In the genomic region with DNA sequence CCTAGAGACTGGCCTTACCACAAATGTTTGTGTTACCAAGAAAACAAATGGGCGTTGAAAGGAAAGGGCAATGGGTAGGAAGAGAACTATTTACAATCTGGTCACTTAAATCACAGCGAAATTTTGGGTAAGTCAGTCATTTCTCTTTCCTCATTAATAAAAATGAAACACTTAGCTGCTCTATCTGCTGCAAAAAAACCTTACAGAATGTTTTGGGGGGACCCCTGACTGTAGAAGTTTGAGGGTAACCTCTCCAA, we compare ENCODE assay signal across 7 cellular contexts. TPM values are rescaled to one million over a fixed set of nuclear protein-coding genes. Genes with fewer than 3 reads are reported as not detected.
DNase-seq lines count a peak whose midpoint lies in the region; ATAC-seq and TF ChIP-seq lines count a peak whose summit lies in the region.

No MANE protein-coding gene starts in this region.

- H3K4me3 ChIP-seq in HL-60 (replicated peaks; ENCODE audit: insufficient read depth, low read length) (peak overlapping the region; percentile 99), iPS-11a (ENCODE audit: low read depth, low read length) (peak overlapping the region; percentile 50)

- H3K36me3 Mint-ChIP-seq in activated CD4-positive, alpha-beta memory T cell treated with anti-CD3 and anti-CD28 coated beads, Interleukin-2, amount 10 ng/mL, durations not matched to agents 7 days and 5 days (ENCODE audit: low read depth), result peaks cover 18% of the 10 kb centered on the region
- peaks cover 9 to 15% of the 10 kb centered on the region in 2 donors for H3K36me3 Mint-ChIP-seq in stimulated activated naive B cell treated with anti-CD40 and anti-IgM and Interleukin-4, amounts not matched to agents 10 μg/mL and 1 μg/mL and 100 μg/mL, for 72 hours

- CTCF ChIA-PET in activated CD4-positive, alpha-beta memory T cell treated with anti-CD3 and anti-CD28 coated beads, Interleukin-2, amount 10 ng/mL, durations not matched to agents 7 days and 5 days (lab: Charles Lee), result interaction anchor here (0.7 to 4.1 kb wide), 4 partner anchors 12 to 89 kb away, joined by 3 to 22 read pairs (median 6); no protein-coding TSS in a partner anchor

- H3K27me3 Mint-ChIP-seq in activated CD4-positive, alpha-beta memory T cell treated with anti-CD3 and anti-CD28 coated beads, Interleukin-2, amount 10 ng/mL, durations not matched to agents 7 days and 5 days, result no peaks in the 10 kb centered on the region
- H3K27me3 Mint-ChIP-seq in stimulated activated naive B cell treated with anti-CD40 and anti-IgM and Interleukin-4, amounts not matched to agents 10 μg/mL and 1 μg/mL and 100 μg/mL, for 72 hours, result no peaks in the 10 kb centered on the region

- TF ChIP-seq CTCF in HL-60 (IDR thresholded peaks at IDR 0.05; ENCODE audit: insufficient read depth, low read length), result no peak

- H3K9me3 Mint-ChIP-seq in activated CD4-positive, alpha-beta memory T cell treated with anti-CD3 and anti-CD28 coated beads, Interleukin-2, amount 10 ng/mL, durations not matched to agents 7 days and 5 days, result no peaks in the 10 kb centered on the region
- H3K9me3 Mint-ChIP-seq in stimulated activated naive B cell treated with anti-CD40 and anti-IgM and Interleukin-4, amounts not matched to agents 10 μg/mL and 1 μg/mL and 100 μg/mL, for 72 hours, result no peaks in the 10 kb centered on the region

- DNase-seq in HL-60 (ENCODE audit: low read depth in 1 of 2, low spot score in 1 of 2) (no peak), anterior cingulate cortex (lab: John Stamatoyannopoulos, UW) (no peak), NCI-H226 (no peak)
- DNase-seq in activated CD4-positive, alpha-beta memory T cell treated with anti-CD3 and anti-CD28 coated beads, Interleukin-2, amount 10 ng/mL, durations not matched to agents 7 days and 5 days, result no peak
- DNase-seq in stimulated activated naive B cell treated with anti-CD40 and anti-IgM and Interleukin-4, amounts not matched to agents 10 μg/mL and 1 μg/mL and 100 μg/mL, for 72 hours, result no peak
- no peak for DNase-seq in activated CD4-positive, alpha-beta T cell treated with anti-CD3 and anti-CD28 coated beads for 48 hours

- H3K4me3 Mint-ChIP-seq in activated CD4-positive, alpha-beta memory T cell treated with anti-CD3 and anti-CD28 coated beads, Interleukin-2, amount 10 ng/mL, durations not matched to agents 7 days and 5 days, result peak overlapping the region; percentile 76
- H3K4me3 Mint-ChIP-seq in stimulated activated naive B cell treated with anti-CD40 and anti-IgM and Interleukin-4, amounts not matched to agents 10 μg/mL and 1 μg/mL and 100 μg/mL, for 72 hours, result peak overlapping the region; percentile 93 to 97

- no peaks in the 10 kb centered on the region for H3K27me3 ChIP-seq in HL-60 (ENCODE audit: insufficient read depth, poor library complexity, severe bottlenecking)

- peak overlapping the region; percentile 90 for H3K27ac ChIP-seq in HL-60 (replicated peaks)

- POLR2A ChIA-PET in activated CD4-positive, alpha-beta memory T cell treated with anti-CD3 and anti-CD28 coated beads, Interleukin-2, amount 10 ng/mL, durations not matched to agents 7 days and 5 days (lab: Charles Lee), result interaction anchor here (0.8 to 4.4 kb wide), 10 partner anchors 12 to 366 kb away, joined by 3 to 43 read pairs (median 6); a partner anchor contains a TSS

- ATAC-seq in stimulated activated naive B cell treated with anti-CD40 and anti-IgM and Interleukin-4, amounts not matched to agents 10 μg/mL and 1 μg/mL and 100 μg/mL, for 72 hours (replicated peaks), result no peak

- H3K27ac Mint-ChIP-seq in activated CD4-positive, alpha-beta memory T cell treated with anti-CD3 and anti-CD28 coated beads, Interleukin-2, amount 10 ng/mL, durations not matched to agents 7 days and 5 days, result peak overlapping the region; percentile 79
- H3K27ac Mint-ChIP-seq in stimulated activated naive B cell treated with anti-CD40 and anti-IgM and Interleukin-4, amounts not matched to agents 10 μg/mL and 1 μg/mL and 100 μg/mL, for 72 hours, result peak overlapping the region; percentile 94

- H3K4me1 Mint-ChIP-seq in activated CD4-positive, alpha-beta memory T cell treated with anti-CD3 and anti-CD28 coated beads, Interleukin-2, amount 10 ng/mL, durations not matched to agents 7 days and 5 days, result peaks cover 55% of the 10 kb centered on the region
- H3K4me1 Mint-ChIP-seq in stimulated activated naive B cell treated with anti-CD40 and anti-IgM and Interleukin-4, amounts not matched to agents 10 μg/mL and 1 μg/mL and 100 μg/mL, for 72 hours, result peaks cover 35 to 62% of the 10 kb centered on the region in 2 donors

RNA-seq across cellular contexts. Expression of a gene that starts 0.7 kb away (rescaled TPM):
- 100 to 1,000 TPM in 1 of 2 experiments, 10 to 100 TPM in 1; 96.4 to 101 TPM for total RNA-seq in activated CD4-positive, alpha-beta memory T cell treated with anti-CD3 and anti-CD28 coated beads, Interleukin-2, amount 10 ng/mL, durations not matched to agents 7 days and 5 days

RNA-seq across cellular contexts. Expression of a gene that starts 1.5 kb away (rescaled TPM):
- 10 to 100 TPM; 50.2 to 53.5 TPM for total RNA-seq in activated CD4-positive, alpha-beta memory T cell treated with anti-CD3 and anti-CD28 coated beads, Interleukin-2, amount 10 ng/mL, durations not matched to agents 7 days and 5 days

RNA-seq across cellular contexts. Expression of a gene that starts 3.9 kb away (rescaled TPM):
- 10 to 100 TPM; 40.6 to 42.3 TPM for total RNA-seq in activated CD4-positive, alpha-beta memory T cell treated with anti-CD3 and anti-CD28 coated beads, Interleukin-2, amount 10 ng/mL, durations not matched to agents 7 days and 5 days

RNA-seq across cellular contexts. Expression of a gene that starts 26.9 kb away (rescaled TPM):
- 10 to 100 TPM; 98.4 to 99.3 TPM for total RNA-seq in activated CD4-positive, alpha-beta memory T cell treated with anti-CD3 and anti-CD28 coated beads, Interleukin-2, amount 10 ng/mL, durations not matched to agents 7 days and 5 days

RNA-seq across cellular contexts. Expression of a gene that starts 38.7 kb away (rescaled TPM):
- total RNA-seq in activated CD4-positive, alpha-beta memory T cell treated with anti-CD3 and anti-CD28 coated beads, Interleukin-2, amount 10 ng/mL, durations not matched to agents 7 days and 5 days, result 1 to 10 TPM in 1 of 2 experiments, under 1 TPM in 1; 0.76 to 1.3 TPM
